ENCODE assay signal across 13 cellular contexts in genomic region chr21:44419679-44420078, GRCh38.
"Had no signal": no experiment of that assay in that cellular context is flagged by ENCODE, and none has a peak within 500 bp of the region (broad histone marks: within the 10 kb centered on the region; RNA-seq: fewer than 3 reads in every experiment).

No MANE protein-coding gene starts in this region.

- H2AFZ ChIP-seq: parathyroid adenoma had no signal

- H3K36me3 ChIP-seq: adrenal gland, tibial artery had no signal

- H3K27me3 ChIP-seq: adrenal gland had no signal

- H3K9ac ChIP-seq: parathyroid adenoma had no signal

- ATAC-seq: activated T-cell treated with anti-CD3 and anti-CD28 coated beads, Interleukin-2, amount 50 U/mL, for 72 hours; SK-N-SH treated with all-trans-retinoic acid at 6 μM for 48 hours; stimulated activated memory B cell treated with anti-CD40 and anti-IgM and Interleukin-4, amounts not matched to agents 10 μg/mL and 1 μg/mL and 100 μg/mL, for 72 hours had no signal

- DNase-seq: activated CD4-positive, alpha-beta T cell treated with anti-CD3 and anti-CD28 coated beads, Interleukin-2, amount 50 U/mL, for 1 hour; activated naive CD4-positive, alpha-beta T cell treated with Interleukin-2 at 50 U/mL for 16 hours; activated T-cell treated with anti-CD3 and anti-CD28 coated beads, Interleukin-2, amount 50 U/mL, for 72 hours; effector CD4-positive, alpha-beta T cell; small intestine had no signal

- H3K9me3 ChIP-seq: adrenal gland, tibial artery had no signal

- FAIRE-seq: colon, frontal cortex, keratinocyte, small intestine had no signal

- H3K27ac ChIP-seq: adrenal gland, parathyroid adenoma, tibial artery had no signal

- H3K4me3 ChIP-seq: adrenal gland, tibial artery had no signal

- H3K4me1 ChIP-seq: adrenal gland, parathyroid adenoma, tibial artery had no signal
